Comparison of ENCODE assay signal across 24 cellular contexts in genomic region chr20:18638768-18639167, GRCh38. TPM values are rescaled to one million over a fixed set of nuclear protein-coding genes. Genes with fewer than 3 reads are reported as not detected.
DNase-seq lines count a peak whose midpoint lies in the region; ATAC-seq, FAIRE-seq and TF ChIP-seq lines count a peak whose summit lies in the region.
"Had no signal": no experiment of that assay in that cellular context is flagged by ENCODE, and none has a peak within 500 bp of the region (broad histone marks: within the 10 kb centered on the region; RNA-seq: fewer than 3 reads in every experiment).

No MANE protein-coding gene starts in this region.

- no peak overlapping the region for H3K4me3 ChIP-seq in ascending aorta
- H3K4me3 ChIP-seq: lower lobe of right lung, SJSA1, stomach, thyroid gland had no signal

- H3K27me3 Mint-ChIP-seq in activated naive CD8-positive, alpha-beta T cell treated with anti-CD3 and anti-CD28 coated beads, Interleukin-2, amount 50 U/mL, for 24 hours: no peaks in the 10 kb centered on the region
- H3K27me3 Mint-ChIP-seq in activated naive CD8-positive, alpha-beta T cell treated with anti-CD3 and anti-CD28 coated beads for 36 hours: no peaks in the 10 kb centered on the region
- H3K27me3 Mint-ChIP-seq in stimulated activated memory B cell treated with anti-CD40 and anti-IgM and Interleukin-4, amounts not matched to agents 10 μg/mL and 1 μg/mL and 100 μg/mL, for 72 hours: no peaks in the 10 kb centered on the region
- no peaks in the 10 kb centered on the region for H3K27me3 Mint-ChIP-seq in T-cell
- H3K27me3 Mint-ChIP-seq: activated CD8-positive, alpha-beta memory T cell treated with anti-CD3 and anti-CD28 coated beads, Interleukin-2, amount 10 ng/mL, durations not matched to agents 7 days and 5 days; activated naive CD4-positive, alpha-beta T cell treated with anti-CD3 and anti-CD28 coated beads, Interleukin-2, amount 50 U/mL, for 24 hours; CD4-positive, alpha-beta T cell had no signal

- TF ChIP-seq POLR2A in GM12891 (IDR thresholded peaks at IDR 0.05; ENCODE audit: low read depth, low read length): no peak

- ATAC-seq in activated naive CD8-positive, alpha-beta T cell treated with anti-CD3 and anti-CD28 coated beads, Interleukin-2, amount 50 U/mL, for 24 hours: peak; percentile 46
- peak; percentile 64 for ATAC-seq in stimulated activated memory B cell treated with anti-CD40 and anti-IgM and Interleukin-4, amounts not matched to agents 10 μg/mL and 1 μg/mL and 100 μg/mL, for 72 hours
- no peak for ATAC-seq in GM21367 (IDR thresholded peaks at IDR 0.05; ENCODE audit: unreplicated experiment)
- ATAC-seq in T-cell (replicated peaks in 1 of 4): no peak
- ATAC-seq: activated CD8-positive, alpha-beta memory T cell treated with anti-CD3 and anti-CD28 coated beads, Interleukin-2, amount 10 ng/mL, durations not matched to agents 7 days and 5 days; HCT116; lower lobe of right lung had no signal

- POLR2A ChIA-PET in T-cell (lab: Charles Lee): interaction anchor here in 1 of 2 donors (0.6 kb wide), 1 partner anchor 33 kb away, joined by 5 read pairs; no protein-coding TSS in a partner anchor

- peak overlapping the region; percentile 23 for H3K27ac Mint-ChIP-seq in activated naive CD8-positive, alpha-beta T cell treated with anti-CD3 and anti-CD28 coated beads, Interleukin-2, amount 50 U/mL, for 24 hours
- H3K27ac Mint-ChIP-seq in activated naive CD8-positive, alpha-beta T cell treated with anti-CD3 and anti-CD28 coated beads for 36 hours: no peak overlapping the region
- peak overlapping the region; percentile 76 for H3K27ac Mint-ChIP-seq in stimulated activated memory B cell treated with anti-CD40 and anti-IgM and Interleukin-4, amounts not matched to agents 10 μg/mL and 1 μg/mL and 100 μg/mL, for 72 hours
- no peak overlapping the region for H3K27ac Mint-ChIP-seq in T-cell
- H3K27ac Mint-ChIP-seq: activated CD8-positive, alpha-beta memory T cell treated with anti-CD3 and anti-CD28 coated beads, Interleukin-2, amount 10 ng/mL, durations not matched to agents 7 days and 5 days; activated naive CD4-positive, alpha-beta T cell treated with anti-CD3 and anti-CD28 coated beads, Interleukin-2, amount 50 U/mL, for 24 hours; CD4-positive, alpha-beta T cell had no signal

- peak overlapping the region; percentile 50 to 73 for H3K27ac ChIP-seq in ascending aorta
- H3K27ac ChIP-seq: 22Rv1, brain microvascular endothelial cell, lower lobe of right lung, SJSA1, stomach had no signal

- H3K9me3 ChIP-seq in ascending aorta: no peaks in the 10 kb centered on the region
- H3K9me3 ChIP-seq: lower lobe of right lung, SJSA1, stomach, thyroid gland had no signal

- intact Hi-C loops in ascending aorta (cut with DNase I): no loop called here

- no peak overlapping the region for H3K4me3 Mint-ChIP-seq in activated naive CD8-positive, alpha-beta T cell treated with anti-CD3 and anti-CD28 coated beads, Interleukin-2, amount 50 U/mL, for 24 hours
- no peak overlapping the region for H3K4me3 Mint-ChIP-seq in activated naive CD8-positive, alpha-beta T cell treated with anti-CD3 and anti-CD28 coated beads for 36 hours
- no peak overlapping the region for H3K4me3 Mint-ChIP-seq in stimulated activated memory B cell treated with anti-CD40 and anti-IgM and Interleukin-4, amounts not matched to agents 10 μg/mL and 1 μg/mL and 100 μg/mL, for 72 hours
- H3K4me3 Mint-ChIP-seq in T-cell: no peak overlapping the region
- H3K4me3 Mint-ChIP-seq: activated CD8-positive, alpha-beta memory T cell treated with anti-CD3 and anti-CD28 coated beads, Interleukin-2, amount 10 ng/mL, durations not matched to agents 7 days and 5 days; activated naive CD4-positive, alpha-beta T cell treated with anti-CD3 and anti-CD28 coated beads, Interleukin-2, amount 50 U/mL, for 24 hours; CD4-positive, alpha-beta T cell had no signal

- H3K27me3 ChIP-seq in ascending aorta: no peaks in the 10 kb centered on the region
- H3K27me3 ChIP-seq: brain microvascular endothelial cell, SJSA1, stomach, thyroid gland had no signal

- H3K9me3 Mint-ChIP-seq in activated naive CD8-positive, alpha-beta T cell treated with anti-CD3 and anti-CD28 coated beads, Interleukin-2, amount 50 U/mL, for 24 hours: no peaks in the 10 kb centered on the region
- H3K9me3 Mint-ChIP-seq in activated naive CD8-positive, alpha-beta T cell treated with anti-CD3 and anti-CD28 coated beads for 36 hours: no peaks in the 10 kb centered on the region
- H3K9me3 Mint-ChIP-seq in stimulated activated memory B cell treated with anti-CD40 and anti-IgM and Interleukin-4, amounts not matched to agents 10 μg/mL and 1 μg/mL and 100 μg/mL, for 72 hours: peaks cover 5% of the 10 kb centered on the region
- H3K9me3 Mint-ChIP-seq in T-cell: no peaks in the 10 kb centered on the region
- H3K9me3 Mint-ChIP-seq: activated naive CD4-positive, alpha-beta T cell treated with anti-CD3 and anti-CD28 coated beads, Interleukin-2, amount 50 U/mL, for 24 hours; CD4-positive, alpha-beta T cell had no signal

- TF ChIP-seq CTCF in ascending aorta (IDR thresholded peaks at IDR 0.05): no peak

- peaks cover 6% of the 10 kb centered on the region for H3K4me1 Mint-ChIP-seq in activated naive CD8-positive, alpha-beta T cell treated with anti-CD3 and anti-CD28 coated beads, Interleukin-2, amount 50 U/mL, for 24 hours
- H3K4me1 Mint-ChIP-seq in activated naive CD8-positive, alpha-beta T cell treated with anti-CD3 and anti-CD28 coated beads for 36 hours: peaks cover 11% of the 10 kb centered on the region
- H3K4me1 Mint-ChIP-seq in stimulated activated memory B cell treated with anti-CD40 and anti-IgM and Interleukin-4, amounts not matched to agents 10 μg/mL and 1 μg/mL and 100 μg/mL, for 72 hours: peaks cover 30% of the 10 kb centered on the region
- peaks cover 6 to 13% (median 8%) of the 10 kb centered on the region in 3 donors for H3K4me1 Mint-ChIP-seq in T-cell
- H3K4me1 Mint-ChIP-seq: activated CD8-positive, alpha-beta memory T cell treated with anti-CD3 and anti-CD28 coated beads, Interleukin-2, amount 10 ng/mL, durations not matched to agents 7 days and 5 days had no signal

- CTCF ChIA-PET in T-cell (lab: Charles Lee): no interaction called here

- no peak for DNase-seq in activated naive CD8-positive, alpha-beta T cell treated with anti-CD3 and anti-CD28 coated beads, Interleukin-2, amount 50 U/mL, for 24 hours
- DNase-seq in activated naive CD8-positive, alpha-beta T cell treated with anti-CD3 and anti-CD28 coated beads for 36 hours: no peak
- DNase-seq in ascending aorta (ENCODE audit: low spot score in 2 of 2) (no peak), kidney glomerular epithelial cell (lab: John Stamatoyannopoulos, UW) (peak; percentile 15), GM12891 (ENCODE audit: insufficient read length, low spot score) (no peak), T-cell (no peak)
- DNase-seq: activated CD4-positive, CD25-positive, alpha-beta regulatory T cell; activated CD8-positive, alpha-beta memory T cell treated with anti-CD3 and anti-CD28 coated beads, Interleukin-2, amount 10 ng/mL, durations not matched to agents 7 days and 5 days; activated T-cell treated with anti-CD3 and anti-CD28 coated beads, Interleukin-2, amount 50 U/mL, for 48 hours; brain microvascular endothelial cell; CD4-positive, alpha-beta T cell; lower lobe of right lung; NCI-H1417 treated with DMSO at 0.1 percent for 48 hours; NCI-H2081 treated with DMSO at 0.1 percent for 48 hours; NCI-H345; NCI-H748 treated with DMSO at 0.1 percent for 48 hours; stomach; thyroid gland had no signal

- H3K36me3 ChIP-seq in ascending aorta: peaks cover 0 to under 1% of the 10 kb centered on the region in 2 donors
- H3K36me3 ChIP-seq: brain microvascular endothelial cell, lower lobe of right lung, SJSA1, stomach, thyroid gland had no signal

- H3K36me3 Mint-ChIP-seq in activated naive CD8-positive, alpha-beta T cell treated with anti-CD3 and anti-CD28 coated beads, Interleukin-2, amount 50 U/mL, for 24 hours (ENCODE audit: low read depth): peaks cover 23% of the 10 kb centered on the region
- peaks cover 16% of the 10 kb centered on the region for H3K36me3 Mint-ChIP-seq in activated naive CD8-positive, alpha-beta T cell treated with anti-CD3 and anti-CD28 coated beads for 36 hours
- H3K36me3 Mint-ChIP-seq in stimulated activated memory B cell treated with anti-CD40 and anti-IgM and Interleukin-4, amounts not matched to agents 10 μg/mL and 1 μg/mL and 100 μg/mL, for 72 hours: peaks cover 35% of the 10 kb centered on the region
- peaks cover 55% of the 10 kb centered on the region for H3K36me3 Mint-ChIP-seq in T-cell

- peaks cover 3% of the 10 kb centered on the region in 2 donors for H3K4me1 ChIP-seq in ascending aorta
- H3K4me1 ChIP-seq: lower lobe of right lung, SJSA1, stomach, thyroid gland had no signal

- FAIRE-seq in GM12891 (lab: Jason Lieb, UNC): no peak

TF ChIP-seq in GM12891, 5 proteins besides CTCF, POLR2A, EP300 and RAD21:
- TF ChIP-seq PAX5 (IDR thresholded peaks at IDR 0.05; ENCODE audit: insufficient read depth, low read length, severe bottlenecking) (no peak), SPI1 (IDR thresholded peaks at IDR 0.05; ENCODE audit: low read depth, low read length) (no peak), TAF1 (IDR thresholded peaks at IDR 0.05; ENCODE audit: low read depth, low read length) (no peak), POU2F2 (IDR thresholded peaks at IDR 0.05; ENCODE audit: low read depth, low read length) (no peak), POLR2AphosphoS5 (IDR thresholded peaks at IDR 0.05; ENCODE audit: low read depth, low read length) (no peak)

RNA-seq across cellular contexts. Expression of gene DTD1, which starts 50.9 kb away (rescaled TPM):
- 10 to 100 TPM; 48.4 to 52.5 TPM for total RNA-seq in activated naive CD8-positive, alpha-beta T cell treated with anti-CD3 and anti-CD28 coated beads for 36 hours
- total RNA-seq in ascending aorta (34.9 TPM), T-cell (10 to 100 TPM; 15.5 to 24.9 (median 22.0) TPM)
- 39.0 TPM for polyA plus RNA-seq in GM12891 (2012; ENCODE audit: low read depth, missing spikeins)

Comparison
In these comparisons a context has a peak if more than half of its experiments do, and no peak if none do; other contexts are left out.
1. H3K27ac Mint-ChIP-seq: peak in activated naive CD8-positive, alpha-beta T cell treated with anti-CD3 and anti-CD28 coated beads, Interleukin-2, amount 50 U/mL, for 24 hours (single experiment) and stimulated activated memory B cell treated with anti-CD40 and anti-IgM and Interleukin-4, amounts not matched to agents 10 μg/mL and 1 μg/mL and 100 μg/mL, for 72 hours (single experiment); none in activated naive CD8-positive, alpha-beta T cell treated with anti-CD3 and anti-CD28 coated beads for 36 hours (single experiment) and T-cell (0 of 2).
2. ATAC-seq: peak in activated naive CD8-positive, alpha-beta T cell treated with anti-CD3 and anti-CD28 coated beads, Interleukin-2, amount 50 U/mL, for 24 hours (single experiment) and stimulated activated memory B cell treated with anti-CD40 and anti-IgM and Interleukin-4, amounts not matched to agents 10 μg/mL and 1 μg/mL and 100 μg/mL, for 72 hours (single experiment); none in GM21367 (single experiment) and T-cell (0 of 4).